Comparison of ENCODE assay signal across 20 cellular contexts in genomic region chr10:98299341-98299740, GRCh38. TPM values are rescaled to one million over a fixed set of nuclear protein-coding genes. Genes with fewer than 3 reads are reported as not detected.
A peak's percentile ranks its signal among the peaks of the same experiment; 100 is the strongest.
DNase-seq lines count a peak whose midpoint lies in the region; ATAC-seq and TF ChIP-seq lines count a peak whose summit lies in the region.
"Had no signal": no experiment of that assay in that cellular context is flagged by ENCODE, and none has a peak within 500 bp of the region (broad histone marks: within the 10 kb centered on the region; RNA-seq: fewer than 3 reads in every experiment).

No MANE protein-coding gene starts in this region.

- no peaks in the 10 kb centered on the region for H3K4me1 Mint-ChIP-seq in activated CD4-positive, alpha-beta T cell treated with anti-CD3 and anti-CD28 coated beads for 36 hours
- H3K4me1 Mint-ChIP-seq: activated naive CD8-positive, alpha-beta T cell treated with anti-CD3 and anti-CD28 coated beads, Interleukin-2, amount 50 U/mL, for 24 hours had no signal

- H3K4me3 ChIP-seq in epithelial cell of esophagus (ENCODE audit: low read length): no peak overlapping the region
- H3K4me3 ChIP-seq: psoas muscle, tibial artery had no signal

- POLR2A ChIA-PET in activated CD4-positive, alpha-beta T cell treated with anti-CD3 and anti-CD28 coated beads for 36 hours (lab: Charles Lee): no interaction called here

- TF ChIP-seq CTCF in epithelial cell of esophagus (IDR thresholded peaks at IDR 0.05; ENCODE audit: insufficient read depth, low read depth, low read length, missing control alignments): no peak

- peaks cover 12% of the 10 kb centered on the region for H3K27me3 Mint-ChIP-seq in activated CD4-positive, alpha-beta T cell treated with anti-CD3 and anti-CD28 coated beads for 36 hours

- CTCF ChIA-PET in activated CD4-positive, alpha-beta T cell treated with anti-CD3 and anti-CD28 coated beads for 36 hours (lab: Charles Lee): interaction anchor here (1.3 kb wide), 1 partner anchor 10 kb away, joined by 8 read pairs; no protein-coding TSS in a partner anchor

- H3K36me3 Mint-ChIP-seq in activated CD4-positive, alpha-beta T cell treated with anti-CD3 and anti-CD28 coated beads for 36 hours (ENCODE audit: low read depth): no peaks in the 10 kb centered on the region

- no peak overlapping the region for H3K27ac Mint-ChIP-seq in activated CD4-positive, alpha-beta T cell treated with anti-CD3 and anti-CD28 coated beads for 36 hours
- H3K27ac Mint-ChIP-seq: activated naive CD8-positive, alpha-beta T cell treated with anti-CD3 and anti-CD28 coated beads, Interleukin-2, amount 50 U/mL, for 24 hours; activated T-helper 1 cell treated with anti-CD3 and anti-CD28 coated beads, Interleukin-12 subunit alpha, Interleukin-12 subunit beta, Interleukin-2, Interleukin-4 antibody, amounts not matched to agents 30 ng/mL and 10 ng/mL and 1 ng/mL, durations not matched to agents 14 hours and 24 hours and 36 hours; effector memory CD8-positive, alpha-beta T cell; naive thymus-derived CD8-positive, alpha-beta T cell had no signal

- H3K9me3 Mint-ChIP-seq in activated CD4-positive, alpha-beta T cell treated with anti-CD3 and anti-CD28 coated beads for 36 hours (ENCODE audit: low read depth): no peaks in the 10 kb centered on the region
- H3K9me3 Mint-ChIP-seq: activated naive CD8-positive, alpha-beta T cell treated with anti-CD3 and anti-CD28 coated beads, Interleukin-2, amount 50 U/mL, for 24 hours; activated T-helper 1 cell treated with anti-CD3 and anti-CD28 coated beads, Interleukin-12 subunit alpha, Interleukin-12 subunit beta, Interleukin-2, Interleukin-4 antibody, amounts not matched to agents 30 ng/mL and 10 ng/mL and 1 ng/mL, durations not matched to agents 14 hours and 24 hours and 36 hours; effector memory CD8-positive, alpha-beta T cell; naive thymus-derived CD8-positive, alpha-beta T cell had no signal

- intact Hi-C loops in activated CD4-positive, alpha-beta T cell treated with anti-CD3 and anti-CD28 coated beads for 36 hours (cut with DNase I, micrococcal nuclease): no loop called here

- no peak for ATAC-seq in HG02678 (IDR thresholded peaks at IDR 0.05; ENCODE audit: unreplicated experiment)
- ATAC-seq in activated CD4-positive, alpha-beta T cell treated with anti-CD3 and anti-CD28 coated beads for 36 hours: no peak
- ATAC-seq: activated naive CD8-positive, alpha-beta T cell treated with anti-CD3 and anti-CD28 coated beads, Interleukin-2, amount 50 U/mL, for 24 hours; effector memory CD8-positive, alpha-beta T cell; left ventricle myocardium superior; naive thymus-derived CD8-positive, alpha-beta T cell; Panc1; psoas muscle had no signal

- peak; percentile 10 for DNase-seq in DMS 273 (lab: John Stamatoyannopoulos, UW; ENCODE audit: unreplicated experiment)
- no peak for DNase-seq in DMS 273 treated with DMSO at 0.1 percent for 48 hours (lab: John Stamatoyannopoulos, UW)
- peak; percentile 25 for DNase-seq in RKO (ENCODE audit: low spot score)
- peak; percentile 33 for DNase-seq in epithelial cell of esophagus (ENCODE audit: low read depth)
- peak; percentile 52 for DNase-seq in myocyte (ENCODE audit: low read depth)
- DNase-seq in activated CD4-positive, alpha-beta T cell treated with anti-CD3 and anti-CD28 coated beads for 36 hours: no peak
- DNase-seq in activated CD4-positive, alpha-beta T cell treated with anti-CD3 and anti-CD28 coated beads, Interleukin-2, amount 50 U/mL, for 4 hours: no peak
- DNase-seq: activated naive CD8-positive, alpha-beta T cell treated with anti-CD3 and anti-CD28 coated beads, Interleukin-2, amount 50 U/mL, for 24 hours; central memory CD4-positive, alpha-beta T cell; effector memory CD8-positive, alpha-beta T cell; left ventricle myocardium superior; naive thymus-derived CD8-positive, alpha-beta T cell; NCI-H1092 treated with DMSO at 0.1 percent for 48 hours; NCI-H69; psoas muscle; SW 1271; tibial artery had no signal

- no peak overlapping the region for H3K4me3 Mint-ChIP-seq in activated CD4-positive, alpha-beta T cell treated with anti-CD3 and anti-CD28 coated beads for 36 hours
- H3K4me3 Mint-ChIP-seq: activated naive CD8-positive, alpha-beta T cell treated with anti-CD3 and anti-CD28 coated beads, Interleukin-2, amount 50 U/mL, for 24 hours; activated T-helper 1 cell treated with anti-CD3 and anti-CD28 coated beads, Interleukin-12 subunit alpha, Interleukin-12 subunit beta, Interleukin-2, Interleukin-4 antibody, amounts not matched to agents 30 ng/mL and 10 ng/mL and 1 ng/mL, durations not matched to agents 14 hours and 24 hours and 36 hours; effector memory CD8-positive, alpha-beta T cell; naive thymus-derived CD8-positive, alpha-beta T cell had no signal

RNA-seq across cellular contexts. Expression of gene LOXL4, which starts 31.3 kb away (rescaled TPM):
- total RNA-seq in myocyte: 0.64 and 0.88 TPM in 2 replicates
- 1.2 TPM for polyA plus RNA-seq in myocyte (2012)
- not detected for total RNA-seq in activated CD4-positive, alpha-beta T cell treated with anti-CD3 and anti-CD28 coated beads for 36 hours
- total RNA-seq: activated T-helper 1 cell treated with anti-CD3 and anti-CD28 coated beads, Interleukin-12 subunit alpha, Interleukin-12 subunit beta, Interleukin-2, Interleukin-4 antibody, amounts not matched to agents 30 ng/mL and 10 ng/mL and 1 ng/mL, durations not matched to agents 14 hours and 24 hours and 36 hours; naive thymus-derived CD8-positive, alpha-beta T cell had no signal

Comparison
In these comparisons a context has a peak if more than half of its experiments do, and no peak if none do; other contexts are left out.
1. DNase-seq: peak in DMS 273 (single experiment), RKO (single experiment), epithelial cell of esophagus (single experiment) and myocyte (single experiment); none in DMS 273 treated with DMSO at 0.1 percent for 48 hours (single experiment), activated CD4-positive, alpha-beta T cell treated with anti-CD3 and anti-CD28 coated beads for 36 hours (single experiment) and activated CD4-positive, alpha-beta T cell treated with anti-CD3 and anti-CD28 coated beads, Interleukin-2, amount 50 U/mL, for 4 hours (0 of 2).